Comparison of ENCODE assay signal across 13 cellular contexts in genomic region chr4:27917381-27917780, GRCh38.
"Had no signal": no experiment of that assay in that cellular context is flagged by ENCODE, and none has a peak within 500 bp of the region (broad histone marks: within the 10 kb centered on the region; RNA-seq: fewer than 3 reads in every experiment).

No MANE protein-coding gene starts in this region.

- H3K36me3 ChIP-seq: adrenal gland, breast epithelium, sigmoid colon, upper lobe of right lung had no signal

- H3K27ac ChIP-seq: adrenal gland, breast epithelium, hepatocyte, psoas muscle, sigmoid colon, upper lobe of right lung had no signal

- H3K4me1 ChIP-seq: adrenal gland, breast epithelium, psoas muscle, sigmoid colon, upper lobe of right lung had no signal

- ATAC-seq: activated CD4-positive, CD25-positive, alpha-beta regulatory T cell treated with anti-CD3 and anti-CD28 coated beads, Interleukin-2, amount 50 U/mL, for 24 hours; activated naive CD4-positive, alpha-beta T cell treated with anti-CD3 and anti-CD28 coated beads, Interleukin-2, amount 50 U/mL, for 72 hours; psoas muscle; stimulated activated effector memory CD8-positive, alpha-beta T cell treated with anti-CD3 and anti-CD28 coated beads, Interleukin-12 subunit alpha, Interleukin-12 subunit beta, amount 100 ng/mL, for 72 hours; upper lobe of right lung had no signal

- H3K27me3 ChIP-seq: adrenal gland, breast epithelium, hepatocyte, sigmoid colon, upper lobe of right lung had no signal

- DNase-seq: activated CD4-positive, alpha-beta T cell treated with anti-CD3 and anti-CD28 coated beads, Interleukin-2, amount 10 ng/mL, durations not matched to agents 7 days and 5 days; activated gamma-delta T cell; adrenal gland; effector memory CD4-positive, alpha-beta T cell; psoas muscle; sigmoid colon; stimulated activated CD4-positive, alpha-beta T cell treated with anti-CD3 and anti-CD28 coated beads, Interleukin-4, amount 100 ng/mL, for 24 hours; upper lobe of right lung had no signal

- H3K4me3 ChIP-seq: adrenal gland, breast epithelium, hepatocyte, psoas muscle, sigmoid colon, upper lobe of right lung had no signal

- H3K9me3 ChIP-seq: adrenal gland, breast epithelium, psoas muscle, sigmoid colon, upper lobe of right lung had no signal
